ENCODE assay signal across 36 cellular contexts in genomic region chr5:12952409-12952808, GRCh38.
"Had no signal": no experiment of that assay in that cellular context is flagged by ENCODE, and none has a peak within 500 bp of the region (broad histone marks: within the 10 kb centered on the region; RNA-seq: fewer than 3 reads in every experiment).

No MANE protein-coding gene starts in this region.

- DNase-seq: Karpas-422, Kasumi-1, MG63, MM.1S, MV-4-11, NCI-H1048, NCI-H1092, NCI-H1092 treated with DMSO at 0.1 percent for 48 hours, NCI-H1105, NCI-H1105 treated with DMSO at 0.1 percent for 48 hours, NCI-H1417, NCI-H1417 treated with DMSO at 0.1 percent for 48 hours, NCI-H1436, NCI-H1436 treated with DMSO at 0.1 percent for 48 hours, NCI-H146, NCI-H1694, NCI-H1694 treated with DMSO at 0.1 percent for 48 hours, NCI-H187, NCI-H187 treated with DMSO at 0.1 percent for 48 hours, NCI-H1930, NCI-H2029, NCI-H2029 treated with DMSO at 0.1 percent for 48 hours, NCI-H2081, NCI-H2081 treated with DMSO at 0.1 percent for 48 hours, NCI-H2107, NCI-H2171, NCI-H2171 treated with DMSO at 0.1 percent for 48 hours, NCI-H2227 treated with DMSO at 0.1 percent for 48 hours, NCI-H226, NCI-H345, NCI-H446, NCI-H446 treated with DMSO at 0.1 percent for 48 hours, NCI-H510A, NCI-H510A treated with DMSO at 0.1 percent for 48 hours, NCI-H524, NCI-H524 treated with DMSO at 0.1 percent for 48 hours had no signal

- H3K4me3 ChIP-seq: MG63 had no signal

- H3K27me3 ChIP-seq: MG63 had no signal

- H3K36me3 ChIP-seq: MG63 had no signal

- H3K9me3 ChIP-seq: MG63 had no signal
